In genomic region chr19:55259540-55260210, GRCh38 we compare ENCODE assay signal across 8 cellular contexts. TPM values are rescaled to one million over a fixed set of nuclear protein-coding genes. Genes with fewer than 3 reads are reported as not detected.
DNase-seq lines count a peak whose midpoint lies in the region; ATAC-seq lines count a peak whose summit lies in the region.

No MANE protein-coding gene starts in this region.

- peaks cover 19% of the 10 kb centered on the region for H3K4me1 Mint-ChIP-seq in activated T-helper 17 cell treated with anti-CD3 and anti-CD28 coated beads, Interleukin-2, amount 50 U/mL, for 72 hours

- H3K36me3 ChIP-seq in subcutaneous abdominal adipose tissue (ENCODE audit: control insufficient read depth in 5 of 5, insufficient read depth in 5 of 5, low read length in 5 of 5) = peaks cover 0 to 8% (median 2%) of the 10 kb centered on the region in 5 donors

- no peaks in the 10 kb centered on the region for H3K27me3 Mint-ChIP-seq in activated T-helper 17 cell treated with anti-CD3 and anti-CD28 coated beads, Interleukin-2, amount 50 U/mL, for 72 hours

- H3K4me1 ChIP-seq in subcutaneous abdominal adipose tissue (ENCODE audit: control insufficient read depth in 5 of 5, insufficient read depth in 5 of 5, low read length in 5 of 5) = peaks cover 16 to 46% (median 42%) of the 10 kb centered on the region in 5 donors

- DNase-seq in NCI-H2171 treated with DMSO at 0.1 percent for 48 hours (lab: John Stamatoyannopoulos, UW) (peak; percentile 16), NCI-H2171 (lab: John Stamatoyannopoulos, UW) (no peak), middle frontal gyrus (ENCODE audit: extremely low spot score, low spot score) (no peak), G401 (ENCODE audit: low spot score) (no peak)
- DNase-seq in activated CD4-positive, CD25-positive, alpha-beta regulatory T cell treated with anti-CD3 and anti-CD28 coated beads, Interleukin-2, amount 50 U/mL, for 72 hours = no peak

- peak overlapping the region; percentile 99 for H3K27ac Mint-ChIP-seq in activated T-helper 17 cell treated with anti-CD3 and anti-CD28 coated beads, Interleukin-2, amount 50 U/mL, for 72 hours

- peak overlapping the region; percentile 31 to 77 (median 61) for H3K9ac ChIP-seq in subcutaneous abdominal adipose tissue (ENCODE audit: low read length in 5 of 5)

- H3K4me3 ChIP-seq in iPS-11a (ENCODE audit: low read depth, low read length) = peak overlapping the region; percentile 17
- H3K4me3 ChIP-seq in subcutaneous abdominal adipose tissue (ENCODE audit: low read depth in 1 of 5, low read length in 5 of 5) = peak overlapping the region; percentile 47 to 95 (median 85)

- H3K9me3 Mint-ChIP-seq in activated T-helper 17 cell treated with anti-CD3 and anti-CD28 coated beads, Interleukin-2, amount 50 U/mL, for 72 hours = no peaks in the 10 kb centered on the region

- H3K4me3 Mint-ChIP-seq in activated T-helper 17 cell treated with anti-CD3 and anti-CD28 coated beads, Interleukin-2, amount 50 U/mL, for 72 hours = peak overlapping the region; percentile 96

- ATAC-seq in activated T-helper 17 cell treated with anti-CD3 and anti-CD28 coated beads, Interleukin-2, amount 50 U/mL, for 72 hours (replicated peaks) = no peak

- no peaks in the 10 kb centered on the region for H3K27me3 ChIP-seq in subcutaneous abdominal adipose tissue (ENCODE audit: control insufficient read depth in 5 of 5, insufficient read depth in 4 of 5, low read length in 5 of 5)

- H3K27ac ChIP-seq in subcutaneous abdominal adipose tissue (ENCODE audit: low read depth, low read length) = peak overlapping the region; percentile 86

- H3K36me3 Mint-ChIP-seq in activated T-helper 17 cell treated with anti-CD3 and anti-CD28 coated beads, Interleukin-2, amount 50 U/mL, for 72 hours (ENCODE audit: low read depth) = peaks cover 48% of the 10 kb centered on the region

- in situ Hi-C loops in G401 (cut with HindIII; ENCODE audit: low sequenced_read_pairs) = loop anchor here (10.0 kb wide), 1 partner anchor 155 kb away; no protein-coding TSS in a partner anchor

- no peaks in the 10 kb centered on the region for H3K9me3 ChIP-seq in subcutaneous abdominal adipose tissue (ENCODE audit: control insufficient read depth in 5 of 5, low read length in 5 of 5)

RNA-seq across cellular contexts. Expression of gene PPP6R1, which starts 0.9 kb away (rescaled TPM):
- total RNA-seq in activated T-helper 17 cell treated with anti-CD3 and anti-CD28 coated beads, Interleukin-2, amount 50 U/mL, for 72 hours = 100 to 1,000 TPM; 156 to 319 TPM
- total RNA-seq in G401 (2014; rRNA removed; shearing (Covaris generic)) = 104 and 109 TPM in 2 replicates

RNA-seq across cellular contexts. Expression of gene HSPBP1, which starts 20.2 kb away (rescaled TPM):
- total RNA-seq in activated T-helper 17 cell treated with anti-CD3 and anti-CD28 coated beads, Interleukin-2, amount 50 U/mL, for 72 hours = 10 to 100 TPM; 20.8 to 56.6 TPM
- total RNA-seq in G401 (2014; rRNA removed; shearing (Covaris generic)) = 74.4 and 89.1 TPM in 2 replicates

RNA-seq across cellular contexts. Expression of gene BRSK1, which starts 24.1 kb away (rescaled TPM):
- 10 to 100 TPM in 1 of 2 donors, 1 to 10 TPM in 1; 6.3 to 13.7 TPM for total RNA-seq in activated T-helper 17 cell treated with anti-CD3 and anti-CD28 coated beads, Interleukin-2, amount 50 U/mL, for 72 hours
- total RNA-seq in G401 (2014; rRNA removed; shearing (Covaris generic)) = 8.9 and 18.3 TPM in 2 replicates

RNA-seq across cellular contexts. Expression of gene TMEM86B, which starts 31.1 kb away (rescaled TPM):
- 10 to 100 TPM in 1 of 2 donors, 1 to 10 TPM in 1; 8.5 to 11.3 TPM for total RNA-seq in activated T-helper 17 cell treated with anti-CD3 and anti-CD28 coated beads, Interleukin-2, amount 50 U/mL, for 72 hours
- total RNA-seq in G401 (2014; rRNA removed; shearing (Covaris generic)) = 0.62 and 1.5 TPM in 2 replicates

RNA-seq across cellular contexts. Expression of gene PTPRH, which starts 50.4 kb away (rescaled TPM):
- total RNA-seq in activated T-helper 17 cell treated with anti-CD3 and anti-CD28 coated beads, Interleukin-2, amount 50 U/mL, for 72 hours = not detected
- total RNA-seq in G401 (2014; rRNA removed; shearing (Covaris generic)) = 5.2 and 20.7 TPM in 2 replicates
